ENCODE assay signal across 20 cellular contexts in the genomic region with DNA sequence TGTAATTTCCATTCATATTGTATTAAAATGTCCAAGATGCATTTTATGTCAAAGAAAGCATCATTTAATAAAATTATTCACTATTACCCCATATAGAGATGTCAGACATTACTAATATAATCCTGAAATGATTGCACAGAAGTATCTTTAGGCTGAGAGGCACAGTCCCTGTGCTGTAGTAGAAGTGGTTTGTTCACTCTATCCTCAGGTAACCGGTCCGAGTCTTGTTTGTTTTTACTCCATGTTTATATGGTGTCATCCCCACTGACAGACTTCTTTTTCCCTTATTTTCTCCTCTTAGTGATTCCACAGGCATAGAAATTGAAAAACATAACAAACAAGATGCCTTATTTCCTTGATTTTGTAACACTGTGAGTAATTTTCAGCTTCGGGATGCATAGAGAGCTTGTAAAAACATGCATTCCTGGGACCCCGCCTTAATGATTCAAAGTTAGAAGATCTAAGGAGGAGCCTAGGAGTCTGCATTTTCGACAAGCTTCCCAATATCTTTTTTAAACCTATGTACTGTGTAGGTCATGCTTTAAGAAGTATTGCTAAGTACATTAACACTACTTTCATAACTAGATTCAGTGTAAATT.
DNase-seq lines count a peak whose midpoint lies in the region; ATAC-seq and TF ChIP-seq lines count a peak whose summit lies in the region.
"Had no signal": no experiment of that assay in that cellular context is flagged by ENCODE, and none has a peak within 500 bp of the region (broad histone marks: within the 10 kb centered on the region; RNA-seq: fewer than 3 reads in every experiment).

No MANE protein-coding gene starts in this region.

- no peak for ATAC-seq in HG02840 (IDR thresholded peaks at IDR 0.05; ENCODE audit: low FRiP score, unreplicated experiment)
- ATAC-seq: CD8-positive, alpha-beta T cell; K562 had no signal

- DNase-seq in HCEC 1CT (peak; percentile 43), amniotic epithelial cell (ENCODE audit: low read depth) (peak; percentile 36), fibroblast of mammary gland (ENCODE audit: low read depth) (peak; percentile 35), renal cortical epithelial cell (ENCODE audit: low read depth) (peak; percentile 14), DMS153 treated with DMSO at 0.1 percent for 48 hours (lab: John Stamatoyannopoulos, UW; ENCODE audit: unreplicated experiment) (no peak), glomerular visceral epithelial cell (ENCODE audit: extremely low spot score) (no peak), activated gamma-delta T cell treated with Interleukin-2 at 50 U/mL for 16 hours (no peak)
- DNase-seq: Calu3; CD8-positive, alpha-beta T cell; DMS79; H9; NCI-H187; NCI-H510A treated with DMSO at 0.1 percent for 48 hours; NCI-H82; OCI-M1; SHP77 treated with DMSO at 0.1 percent for 48 hours; SK-N-SH had no signal

- no peak for TF ChIP-seq CTCF in fibroblast of mammary gland (conservative IDR thresholded peaks at IDR 0.05; ENCODE audit: control insufficient read depth, insufficient read depth, low read depth, low read length)

- no peak overlapping the region for H3K4me3 ChIP-seq in fibroblast of mammary gland (ENCODE audit: control insufficient read depth, low read depth, low read length)
- H3K4me3 ChIP-seq: BLaER1 treated with 17β-estradiol and CSF1 and Interleukin-3, amounts not matched to agents 10 nM and 100 nM; K562 had no signal

Comparison
In these comparisons a context has a peak if more than half of its experiments do, and no peak if none do; other contexts are left out.
1. DNase-seq: peak in HCEC 1CT (single experiment), amniotic epithelial cell (single experiment), fibroblast of mammary gland (single experiment) and renal cortical epithelial cell (single experiment); none in DMS153 treated with DMSO at 0.1 percent for 48 hours (single experiment), glomerular visceral epithelial cell (single experiment) and activated gamma-delta T cell treated with Interleukin-2 at 50 U/mL for 16 hours (single experiment).